ENCODE assay signal across 1 cellular context in genomic region chr9:33076360-33077004, GRCh38.
TF ChIP-seq lines count a peak whose summit lies in the region.

Gene SMU1, minus strand, starts transcription at chr9:33076674. Its CDS starts 66 bp downstream, at chr9:33076608.

TF ChIP-seq in K562, 482 proteins besides CTCF, POLR2A, EP300 and RAD21 (continued from another document and continues in another):
- TF ChIP-seq CEBPZ (IDR thresholded peaks at IDR 0.05; ENCODE audit: borderline replicate concordance, low read depth, low read length) (no peak), SLC30A9 (CRISPR knock-in tag; IDR thresholded peaks at IDR 0.05) (no peak), POLR2AphosphoS5 (IDR thresholded peaks at IDR 0.05; ENCODE audit: control insufficient read depth, insufficient read depth, low read depth, low read length) (peak; percentile 59; the same call in 1 of the 2 replicates), NFIX (CRISPR knock-in tag; IDR thresholded peaks at IDR 0.05; ENCODE audit: low read depth) (no peak), TEAD1 (CRISPR knock-in tag; IDR thresholded peaks at IDR 0.05) (no peak), CBX2 (IDR thresholded peaks at IDR 0.05; ENCODE audit: insufficient read depth, low read length, poor library complexity, severe bottlenecking) (no peak), GATA2 (CRISPR knock-in tag; IDR thresholded peaks at IDR 0.05) (no peak), ZNF133 (CRISPR knock-in tag; IDR thresholded peaks at IDR 0.05) (no peak), HMG20B (CRISPR knock-in tag; IDR thresholded peaks at IDR 0.05) (no peak), SRSF9 (IDR thresholded peaks at IDR 0.05; ENCODE audit: borderline replicate concordance, low read depth, low read length) (no peak), ZFX (CRISPR knock-in tag; IDR thresholded peaks at IDR 0.05) (peak; percentile 97), RUNX1 (IDR thresholded peaks at IDR 0.05; ENCODE audit: low read depth) (no peak), NR1H2 (CRISPR knock-in tag; IDR thresholded peaks at IDR 0.05) (no peak), JUNB (CRISPR knock-in tag; conservative IDR thresholded peaks at IDR 0.05) (no peak), CHD4 (IDR thresholded peaks at IDR 0.05; ENCODE audit: insufficient read depth, insufficient replicate concordance, low read depth, low read length, poor library complexity, severe bottlenecking) (no peak), GABPB1 (CRISPR knock-in tag; IDR thresholded peaks at IDR 0.05) (peak; percentile 93), ZNF197 (CRISPR knock-in tag; IDR thresholded peaks at IDR 0.05; ENCODE audit: low read depth) (no peak), ZNF740 (CRISPR knock-in tag; IDR thresholded peaks at IDR 0.05) (no peak), ZNF740 (tag; IDR thresholded peaks at IDR 0.05) (no peak), MCM7 (IDR thresholded peaks at IDR 0.05) (no peak), MTF1 (CRISPR knock-in tag; IDR thresholded peaks at IDR 0.05; ENCODE audit: borderline replicate concordance) (no peak), ZFP1 (CRISPR knock-in tag; IDR thresholded peaks at IDR 0.05) (no peak), TARDBP (IDR thresholded peaks at IDR 0.05) (no peak; the same call in 1 of the 2 replicates), ZNF354B (CRISPR knock-in tag; IDR thresholded peaks at IDR 0.05) (no peak), ZNF717 (CRISPR knock-in tag; IDR thresholded peaks at IDR 0.05) (no peak), GTF3C2 (IDR thresholded peaks at IDR 0.05; ENCODE audit: borderline replicate concordance, extremely low read depth, insufficient read length) (peak; percentile 79), ZNF699 (CRISPR knock-in tag; IDR thresholded peaks at IDR 0.05; ENCODE audit: insufficient replicate concordance) (no peak), SOX6 (IDR thresholded peaks at IDR 0.05) (peak; percentile 62; the same call in 1 of the 2 replicates), TAF9B (IDR thresholded peaks at IDR 0.05; ENCODE audit: partially characterized antibody) (peak; percentile 54), TRIM24 (IDR thresholded peaks at IDR 0.05) (peak in 1 of 2 experiments; percentile 58; a peak in 1 of 4 replicates), NKRF (IDR thresholded peaks at IDR 0.05; ENCODE audit: borderline replicate concordance) (peak; percentile 65; the same call in 1 of the 2 replicates), IRF1 (CRISPR knock-in tag; IDR thresholded peaks at IDR 0.05; ENCODE audit: borderline replicate concordance) (no peak), ZBTB2 (IDR thresholded peaks at IDR 0.05) (no peak), SNRNP70 (optimal IDR thresholded peaks at IDR 0.05; ENCODE audit: low read depth, low read length) (no peak), ZNF512 (tag; IDR thresholded peaks at IDR 0.05) (no peak), BRCA1 (IDR thresholded peaks at IDR 0.05) (no peak), BRCA1 (CRISPR knock-in tag; IDR thresholded peaks at IDR 0.05) (no peak), ZNF780A (CRISPR knock-in tag; IDR thresholded peaks at IDR 0.05) (no peak), SMAD3 (CRISPR knock-in tag; conservative IDR thresholded peaks at IDR 0.05) (no peak), BRD4 (IDR thresholded peaks at IDR 0.05) (no peak), RBM25 (IDR thresholded peaks at IDR 0.05; ENCODE audit: low read depth, low read length, severe bottlenecking) (no peak), KDM4B (IDR thresholded peaks at IDR 0.05; ENCODE audit: borderline replicate concordance in 2 of 2, low read depth in 1 of 2) (0 out of 4 replicates have a peak, but pooled peaks of 1 of the 2 experiments have one; percentile 68), SMARCA4 (IDR thresholded peaks at IDR 0.05) (no peak), ZKSCAN8 (CRISPR knock-in tag; IDR thresholded peaks at IDR 0.05) (no peak), ELK1 (CRISPR knock-in tag; IDR thresholded peaks at IDR 0.05) (no peak), POLR2B (IDR thresholded peaks at IDR 0.05; ENCODE audit: low read depth, partially characterized antibody) (peak; percentile 75), ZBTB12 (CRISPR knock-in tag; IDR thresholded peaks at IDR 0.05) (peak; percentile 94), ZNF24 (IDR thresholded peaks at IDR 0.05) (no peak), GABPA (tag; conservative IDR thresholded peaks at IDR 0.05; ENCODE audit: low read depth) (peak; percentile 96), HMGXB4 (CRISPR knock-in tag; IDR thresholded peaks at IDR 0.05) (peak; percentile 37; the same call in 1 of the 2 replicates), XRCC4 (IDR thresholded peaks at IDR 0.05; ENCODE audit: extremely low read depth, insufficient read depth, insufficient read length) (no peak)
